14 cellular contexts compared by ENCODE assay signal in genomic region chr3:188976407-188976806, GRCh38.
A peak's percentile ranks its signal among the peaks of the same experiment; 100 is the strongest.
DNase-seq lines count a peak whose midpoint lies in the region; ATAC-seq and TF ChIP-seq lines count a peak whose summit lies in the region.
"Had no signal": no experiment of that assay in that cellular context is flagged by ENCODE, and none has a peak within 500 bp of the region (broad histone marks: within the 10 kb centered on the region; RNA-seq: fewer than 3 reads in every experiment).

No MANE protein-coding gene starts in this region.

- H3K9ac ChIP-seq in Loucy (ENCODE audit: low read depth, low read length, poor library complexity, severe bottlenecking) (peak overlapping the region; percentile 83), mammary epithelial cell (ENCODE audit: insufficient read depth, low read length) (no peak overlapping the region)
- H3K9ac ChIP-seq: KMS-11 had no signal

- peak; percentile 57 for ATAC-seq in foreskin keratinocyte
- no peak for ATAC-seq in GM18909 (IDR thresholded peaks at IDR 0.05; ENCODE audit: poor library complexity, unreplicated experiment)
- no peak for ATAC-seq in GM19452 (IDR thresholded peaks at IDR 0.05; ENCODE audit: unreplicated experiment)

- peaks cover 3% of the 10 kb centered on the region for H3K9me3 Mint-ChIP-seq in activated CD4-positive, alpha-beta memory T cell treated with anti-CD3 and anti-CD28 coated beads for 36 hours

- H2AFZ ChIP-seq in Loucy (ENCODE audit: low read length) = peak overlapping the region; percentile 1; the same call in 1 of the 2 replicates
- H2AFZ ChIP-seq in mammary epithelial cell (ENCODE audit: low read depth, low read length) = peak overlapping the region; percentile 55

- H3K36me3 ChIP-seq in Loucy (ENCODE audit: insufficient read depth, low read length) = no peaks in the 10 kb centered on the region
- H3K36me3 ChIP-seq in mammary epithelial cell (ENCODE audit: insufficient read depth, low read length) = no peaks in the 10 kb centered on the region
- H3K36me3 ChIP-seq in uterus = no peaks in the 10 kb centered on the region

- peaks cover 33% of the 10 kb centered on the region for H3F3A ChIP-seq in Loucy (ENCODE audit: low read depth)

- TF ChIP-seq POLR2A in uterus (IDR thresholded peaks at IDR 0.05) = no peak

- H3K27ac ChIP-seq in mammary epithelial cell (ENCODE audit: insufficient read depth, low read depth, low read length) (no peak overlapping the region), foreskin keratinocyte (no peak overlapping the region), uterus (peak overlapping the region; percentile 26 to 64)
- H3K27ac ChIP-seq: C4-2B, KMS-11, RWPE1 had no signal

- WGBS in mammary epithelial cell (ENCODE audit: low coverage, missing lambda C conversion rate) = 48% methylated on average over 3 of the region's 4 CpGs

- peaks cover 7% of the 10 kb centered on the region for H3K4me1 Mint-ChIP-seq in activated CD4-positive, alpha-beta memory T cell treated with anti-CD3 and anti-CD28 coated beads for 36 hours (ENCODE audit: low read depth)

- POLR2A ChIA-PET in activated CD4-positive, alpha-beta memory T cell treated with anti-CD3 and anti-CD28 coated beads for 36 hours (lab: Charles Lee) = interaction anchor here (0.6 kb wide), 1 partner anchor 146 kb away, joined by 3 read pairs; no protein-coding TSS in a partner anchor

- no peak for TF ChIP-seq CTCF in Loucy (conservative IDR thresholded peaks at IDR 0.05; ENCODE audit: low read length)
- TF ChIP-seq CTCF in mammary epithelial cell (conservative IDR thresholded peaks at IDR 0.05 in 1 of 2, IDR thresholded peaks at IDR 0.05 in 1 of 2; ENCODE audit: extremely low read depth in 1 of 2, insufficient read depth in 1 of 2, low read depth in 1 of 2, low read length in 2 of 2) = no peak
- TF ChIP-seq CTCF in foreskin keratinocyte (conservative IDR thresholded peaks at IDR 0.05) = no peak
- TF ChIP-seq CTCF in uterus (IDR thresholded peaks at IDR 0.05) = no peak

- dilution Hi-C loops in mammary epithelial cell (cut with HindIII; ENCODE audit: low sequenced_read_pairs) = no loop called here

- DNase-seq in mammary epithelial cell (peak; percentile 46), foreskin keratinocyte (peak; percentile 15 to 47), uterus (no peak)
- DNase-seq in activated CD4-positive, alpha-beta memory T cell treated with anti-CD3 and anti-CD28 coated beads for 36 hours = no peak
- DNase-seq: MM.1S, NCI-H146, NCI-H2081 treated with DMSO at 0.1 percent for 48 hours, NCI-H748 treated with DMSO at 0.1 percent for 48 hours had no signal

- peaks cover 85% of the 10 kb centered on the region for H3K4me1 ChIP-seq in Loucy (ENCODE audit: insufficient read depth, low read length, poor library complexity, severe bottlenecking)
- peaks cover 5% of the 10 kb centered on the region for H3K4me1 ChIP-seq in mammary epithelial cell (ENCODE audit: insufficient read depth, low read length)
- H3K4me1 ChIP-seq in foreskin keratinocyte = peaks cover 18% of the 10 kb centered on the region
- peaks cover 6 to 22% of the 10 kb centered on the region in 2 donors for H3K4me1 ChIP-seq in uterus

- H3K79me2 ChIP-seq in Loucy (ENCODE audit: insufficient read depth, low read length) (no peaks in the 10 kb centered on the region), mammary epithelial cell (ENCODE audit: insufficient read depth, low read length) (no peaks in the 10 kb centered on the region)

- H3K4me3 ChIP-seq in Loucy (ENCODE audit: low read length, poor library complexity, severe bottlenecking) (no peak overlapping the region), mammary epithelial cell (replicated peaks in 1 of 3; ENCODE audit: insufficient read depth in 1 of 3, low read depth in 2 of 3, low read length in 3 of 3) (no peak overlapping the region), uterus (no peak overlapping the region)

- H3K27me3 Mint-ChIP-seq in activated CD4-positive, alpha-beta memory T cell treated with anti-CD3 and anti-CD28 coated beads for 36 hours = peaks cover 8% of the 10 kb centered on the region

- H4K20me1 ChIP-seq in Loucy (ENCODE audit: insufficient read depth, low read length, poor library complexity, severe bottlenecking) (no peaks in the 10 kb centered on the region), mammary epithelial cell (ENCODE audit: insufficient read depth, low read length) (no peaks in the 10 kb centered on the region)

- no peaks in the 10 kb centered on the region for H3K9me3 ChIP-seq in Loucy (ENCODE audit: insufficient read depth, low read depth, low read length)
- H3K9me3 ChIP-seq in mammary epithelial cell (replicated peaks; ENCODE audit: insufficient read depth, low read length) = peaks cover 2% of the 10 kb centered on the region
- no peaks in the 10 kb centered on the region for H3K9me3 ChIP-seq in uterus

- in situ Hi-C loops in mammary epithelial cell (cut with MboI; ENCODE audit: low sequenced_read_pairs in 2 of 2) = no loop called here

- no peaks in the 10 kb centered on the region for H3K36me3 Mint-ChIP-seq in activated CD4-positive, alpha-beta memory T cell treated with anti-CD3 and anti-CD28 coated beads for 36 hours

- H3K4me3 Mint-ChIP-seq in activated CD4-positive, alpha-beta memory T cell treated with anti-CD3 and anti-CD28 coated beads for 36 hours = no peak overlapping the region

- no peaks in the 10 kb centered on the region for H3K27me3 ChIP-seq in Loucy (ENCODE audit: insufficient read depth, low read length, poor library complexity, severe bottlenecking)
- no peaks in the 10 kb centered on the region for H3K27me3 ChIP-seq in mammary epithelial cell (ENCODE audit: insufficient read depth, low read length)
- H3K27me3 ChIP-seq in foreskin keratinocyte = no peaks in the 10 kb centered on the region
- H3K27me3 ChIP-seq in uterus = no peaks in the 10 kb centered on the region

- CTCF ChIA-PET in mammary epithelial cell (lab: Charles Lee; ENCODE audit: low non-redundant PET) = no interaction called here
- CTCF ChIA-PET in activated CD4-positive, alpha-beta memory T cell treated with anti-CD3 and anti-CD28 coated beads for 36 hours (lab: Charles Lee) = interaction anchor here (0.6 to 1.3 kb wide), 4 partner anchors 15 to 1236 kb away, joined by 3 to 7 read pairs (median 4); no protein-coding TSS in a partner anchor

- BruUV-seq in mammary epithelial cell (replicated peaks; lab: Mats Ljungman, UMichigan) = no TSS peak

- no peaks in the 10 kb centered on the region for H3K9me2 ChIP-seq in Loucy (replicated peaks; ENCODE audit: low read depth, low read length)

- no peak overlapping the region for H3K27ac Mint-ChIP-seq in activated CD4-positive, alpha-beta memory T cell treated with anti-CD3 and anti-CD28 coated beads for 36 hours

- H3K4me2 ChIP-seq in Loucy (ENCODE audit: low read depth, low read length, poor library complexity, severe bottlenecking) = peak overlapping the region; percentile 78
- peak overlapping the region; percentile 40 for H3K4me2 ChIP-seq in mammary epithelial cell (ENCODE audit: insufficient read depth, low read depth, low read length)
- H3K4me2 ChIP-seq: KMS-11 had no signal

- intact Hi-C loops in mammary epithelial cell (cut with micrococcal nuclease) = no loop called here
- intact Hi-C loops in uterus (cut with DNase I; ENCODE audit: low total_unique reads) = no loop called here
- intact Hi-C loops in activated CD4-positive, alpha-beta memory T cell treated with anti-CD3 and anti-CD28 coated beads for 36 hours (cut with micrococcal nuclease) = no loop called here

Comparison
In these comparisons a context has a peak if more than half of its experiments do, and no peak if none do; other contexts are left out.
1. DNase-seq: peak in mammary epithelial cell (single experiment) and foreskin keratinocyte (2 of 2); none in uterus (0 of 2) and activated CD4-positive, alpha-beta memory T cell treated with anti-CD3 and anti-CD28 coated beads for 36 hours (single experiment).
2. H3K27ac ChIP-seq: peak in uterus (2 of 2); none in mammary epithelial cell (single experiment) and foreskin keratinocyte (single experiment).